ENCODE assay signal across 8 cellular contexts in genomic region chr3:58471025-58471887, GRCh38. TPM values are rescaled to one million over a fixed set of nuclear protein-coding genes. Genes with fewer than 3 reads are reported as not detected.
DNase-seq lines count a peak whose midpoint lies in the region; ATAC-seq and TF ChIP-seq lines count a peak whose summit lies in the region.

No MANE protein-coding gene starts in this region.

- no peaks in the 10 kb centered on the region for H3K9me3 ChIP-seq in mucosa of descending colon

- H3K36me3 Mint-ChIP-seq in chondrocyte (ENCODE audit: low read depth): no peaks in the 10 kb centered on the region

- peak; percentile 96 for ATAC-seq in mucosa of descending colon
- no peak for ATAC-seq in GM21360 (IDR thresholded peaks at IDR 0.05; ENCODE audit: unreplicated experiment)
- no peak for ATAC-seq in HG02642 (IDR thresholded peaks at IDR 0.05; ENCODE audit: poor library complexity, unreplicated experiment)

- peaks cover 17% of the 10 kb centered on the region for H3K4me1 ChIP-seq in mucosa of descending colon (ENCODE audit: low read depth)

- intact Hi-C loops in mucosa of descending colon (cut with DNase I, micrococcal nuclease): no loop called here

- H3K4me3 ChIP-seq in NB4 (ENCODE audit: low read depth, low read length) (no peak overlapping the region), mucosa of descending colon (no peak overlapping the region)

- TF ChIP-seq CTCF in NB4 (IDR thresholded peaks at IDR 0.05; ENCODE audit: low read depth, low read length) (no peak), chondrocyte (IDR thresholded peaks at IDR 0.05) (no peak), mucosa of descending colon (IDR thresholded peaks at IDR 0.05) (no peak)

- peak; percentile 85 for DNase-seq in GM03348 (ENCODE audit: low spot score)
- DNase-seq in NB4 (ENCODE audit: low read depth): peak; percentile 94
- DNase-seq in SW480 (ENCODE audit: low spot score): peak; percentile 94
- DNase-seq in chondrocyte (ENCODE audit: low spot score): no peak
- peak in 2 of 3 donors; percentile 58 to 79 for DNase-seq in mucosa of descending colon
- peak; percentile 71 for DNase-seq in ureter (ENCODE audit: low spot score)

- H3K4me1 Mint-ChIP-seq in chondrocyte (ENCODE audit: low read depth): peaks cover 38% of the 10 kb centered on the region

- H3K27ac Mint-ChIP-seq in chondrocyte (ENCODE audit: unreplicated experiment): peak overlapping the region; percentile 55

- no peaks in the 10 kb centered on the region for H3K36me3 ChIP-seq in mucosa of descending colon (ENCODE audit: low read depth)

- H3K27me3 Mint-ChIP-seq in chondrocyte (ENCODE audit: low read depth): no peaks in the 10 kb centered on the region

- no peak for TF ChIP-seq POLR2A in NB4 (IDR thresholded peaks at IDR 0.05; ENCODE audit: extremely low read depth, insufficient read length)

- H3K4me3 Mint-ChIP-seq in chondrocyte (ENCODE audit: unreplicated experiment): no peak overlapping the region

- H3K9me3 Mint-ChIP-seq in chondrocyte (ENCODE audit: low read depth): no peaks in the 10 kb centered on the region

RNA-seq across cellular contexts. Expression of gene KCTD6, which starts 20.6 kb away (rescaled TPM):
- total RNA-seq in chondrocyte: 8.6 to 12.9 TPM (median 9.7 TPM) in 3 replicates
- 10 to 100 TPM in 1 of 3 donors, 1 to 10 TPM in 2; 6.5 to 11.4 (median 8.7) TPM for total RNA-seq in mucosa of descending colon
- total RNA-seq in ureter: 11.4 TPM

RNA-seq across cellular contexts. Expression of gene PDHB, which starts 37.6 kb away (rescaled TPM):
- total RNA-seq in chondrocyte (80.5 to 97.7 TPM (median 84.7 TPM) in 3 replicates), mucosa of descending colon (10 to 100 TPM; 65.0 to 69.6 (median 66.6) TPM), ureter (42.2 TPM)
